In genomic region chr9:136657975-136658848, GRCh38 we compare ENCODE assay signal across 14 cellular contexts. TPM values are rescaled to one million over a fixed set of nuclear protein-coding genes. Genes with fewer than 3 reads are reported as not detected.
DNase-seq lines count a peak whose midpoint lies in the region; ATAC-seq and TF ChIP-seq lines count a peak whose summit lies in the region.
"Had no signal": no experiment of that assay in that cellular context is flagged by ENCODE, and none has a peak within 500 bp of the region (broad histone marks: within the 10 kb centered on the region; RNA-seq: fewer than 3 reads in every experiment).

No MANE protein-coding gene starts in this region.

- no peak for TF ChIP-seq CTCF in GM23338 (conservative IDR thresholded peaks at IDR 0.05; ENCODE audit: low read depth in 2 of 2)
- no peak for TF ChIP-seq CTCF in activated B cell treated with CpG ODN at 0.5 μM for 24 hours (IDR thresholded peaks at IDR 0.05)
- no peak for TF ChIP-seq CTCF in liver (IDR thresholded peaks at IDR 0.05; ENCODE audit: low read depth, low read length, missing input control)
- TF ChIP-seq CTCF in spleen (IDR thresholded peaks at IDR 0.05 in 8 of 11, conservative IDR thresholded peaks at IDR 0.05 in 3 of 11) = no peak
- TF ChIP-seq CTCF in osteoblast (IDR thresholded peaks at IDR 0.05; ENCODE audit: extremely low read depth, low read depth, low read length) = no peak

- CTCF ChIA-PET in activated B cell treated with CpG ODN at 0.5 μM for 24 hours (lab: Charles Lee) = no interaction called here

- H3K9me2 ChIP-seq in GM23338 (ENCODE audit: insufficient read depth) = no peaks in the 10 kb centered on the region

- 35% methylated on average over 31 of the region's 31 CpGs for WGBS in liver
- WGBS in spleen, 5 donors = 16 to 34% (median 20%) methylated on average over 15 to 31 of the region's 31 CpGs

- H3K4me3 Mint-ChIP-seq in GM23338 (no peak overlapping the region; the same call in 2 of the 3 replicates), activated B cell treated with CpG ODN at 0.5 μM for 24 hours (no peak overlapping the region)
- H3K4me3 Mint-ChIP-seq: activated T-cell treated with anti-CD3 and anti-CD28 coated beads, Interleukin-2, amount 50 U/mL, for 4 hours; CD4-positive, alpha-beta T cell had no signal

- H2AFZ ChIP-seq in GM23338 = peak overlapping the region; percentile 38; the same call in 1 of the 2 replicates
- no peak overlapping the region for H2AFZ ChIP-seq in osteoblast (ENCODE audit: low read length)

- no peak for TF ChIP-seq RAD21 in liver (IDR thresholded peaks at IDR 0.05)

- H4K20me1 ChIP-seq in GM23338 (replicated peaks; ENCODE audit: insufficient read depth) (no peaks in the 10 kb centered on the region), osteoblast (ENCODE audit: insufficient read depth, low read length) (no peaks in the 10 kb centered on the region)

- no peaks in the 10 kb centered on the region for H3K79me2 ChIP-seq in GM23338 (replicated peaks; ENCODE audit: insufficient read depth)
- H3K79me2 ChIP-seq in osteoblast (ENCODE audit: insufficient read depth, low read length) = no peaks in the 10 kb centered on the region

- H3K4me3 ChIP-seq in GM23338 = no peak overlapping the region
- peak overlapping the region in 1 of 3 donors; percentile 13 for H3K4me3 ChIP-seq in liver (ENCODE audit: low read depth in 1 of 3, low read length in 3 of 3)
- peak overlapping the region in 7 of 8 donors; percentile 29 to 84 (median 58) for H3K4me3 ChIP-seq in spleen
- no peak overlapping the region for H3K4me3 ChIP-seq in osteoblast (ENCODE audit: insufficient read depth, low read length)

- H3K9ac ChIP-seq in liver (ENCODE audit: low read depth in 1 of 2, low read length in 2 of 2) = no peak overlapping the region

- DNase-seq in GM23338 (ENCODE audit: low spot score) = no peak
- DNase-seq in activated B cell treated with CpG ODN at 0.5 μM for 24 hours = peak; percentile 19
- peak; percentile 74 for DNase-seq in spleen
- no peak for DNase-seq in osteoblast (ENCODE audit: insufficient read length, low spot score, missing footprints)
- DNase-seq in central memory CD4-positive, alpha-beta T cell = no peak
- DNase-seq in effector CD4-positive, alpha-beta T cell = no peak
- DNase-seq: activated CD4-positive, CD25-positive, alpha-beta regulatory T cell treated with anti-CD3 and anti-CD28 coated beads, Interleukin-2, amount 50 U/mL, for 72 hours; activated T-cell treated with anti-CD3 and anti-CD28 coated beads, Interleukin-2, amount 50 U/mL, for 4 hours; amygdala; NCI-H510A treated with DMSO at 0.1 percent for 48 hours had no signal

- ATAC-seq in GM23338 = no peak
- no peak for ATAC-seq in activated B cell treated with CpG ODN at 0.5 μM for 24 hours (ENCODE audit: low read depth)
- no peak for ATAC-seq in HG03354 (IDR thresholded peaks at IDR 0.05; ENCODE audit: poor library complexity, severe bottlenecking, unreplicated experiment)

- H3F3A ChIP-seq in GM23338 (replicated peaks; ENCODE audit: low read depth) = no peaks in the 10 kb centered on the region

- no peaks in the 10 kb centered on the region for H3K4me1 ChIP-seq in GM23338 (ENCODE audit: insufficient read depth)
- H3K4me1 ChIP-seq in liver (ENCODE audit: control insufficient read depth in 4 of 4, insufficient read depth in 4 of 4, low read length in 3 of 4) = peaks cover 0 to 5% (median 0%) of the 10 kb centered on the region in 4 donors
- H3K4me1 ChIP-seq in spleen = peaks cover 18 to 92% (median 55%) of the 10 kb centered on the region in 6 donors
- no peaks in the 10 kb centered on the region for H3K4me1 ChIP-seq in osteoblast (ENCODE audit: insufficient read depth, low read length)

- H3K4me2 ChIP-seq in GM23338 (no peak overlapping the region), osteoblast (ENCODE audit: insufficient read depth, low read length) (no peak overlapping the region)

- H3K27me3 Mint-ChIP-seq in GM23338 (ENCODE audit: insufficient read depth, low read depth, poor library complexity) (no peaks in the 10 kb centered on the region), activated B cell treated with CpG ODN at 0.5 μM for 24 hours (peaks cover 31% of the 10 kb centered on the region)

- H3K36me3 Mint-ChIP-seq in GM23338 (ENCODE audit: low read depth) (no peaks in the 10 kb centered on the region), activated B cell treated with CpG ODN at 0.5 μM for 24 hours (ENCODE audit: low read depth) (no peaks in the 10 kb centered on the region)

- no peaks in the 10 kb centered on the region for H3K9me3 ChIP-seq in liver (ENCODE audit: control insufficient read depth in 4 of 4, low read length in 3 of 4)
- H3K9me3 ChIP-seq in spleen = no peaks in the 10 kb centered on the region
- no peaks in the 10 kb centered on the region for H3K9me3 ChIP-seq in osteoblast (ENCODE audit: low read depth, low read length)

- H3K4me1 Mint-ChIP-seq in GM23338 = peaks cover 3% of the 10 kb centered on the region; the same call in 2 of the 3 replicates
- peaks cover 25% of the 10 kb centered on the region for H3K4me1 Mint-ChIP-seq in activated B cell treated with CpG ODN at 0.5 μM for 24 hours

- POLR2A ChIA-PET in activated B cell treated with CpG ODN at 0.5 μM for 24 hours (lab: Charles Lee) = no interaction called here

- H3K27me3 ChIP-seq in GM23338 (ENCODE audit: insufficient read depth) = no peaks in the 10 kb centered on the region
- H3K27me3 ChIP-seq in liver (ENCODE audit: control insufficient read depth in 4 of 4, insufficient read depth in 4 of 4, low read length in 3 of 4) = no peaks in the 10 kb centered on the region
- H3K27me3 ChIP-seq in spleen (replicated peaks in 1 of 7) = peaks cover 0 to 100% (median 67%) of the 10 kb centered on the region in 7 donors
- peaks cover 4% of the 10 kb centered on the region for H3K27me3 ChIP-seq in osteoblast (ENCODE audit: insufficient read depth, low read length)

- H3K27ac ChIP-seq in GM23338 (ENCODE audit: low read depth) = no peak overlapping the region
- peak overlapping the region; percentile 32 to 66 for H3K27ac ChIP-seq in liver (ENCODE audit: low read depth in 1 of 2, low read length in 2 of 2)
- peak overlapping the region; percentile 42 to 90 (median 84) for H3K27ac ChIP-seq in spleen
- no peak overlapping the region for H3K27ac ChIP-seq in osteoblast (ENCODE audit: low read depth, low read length)

- intact Hi-C loops in activated B cell treated with CpG ODN at 0.5 μM for 24 hours (cut with micrococcal nuclease) = no loop called here
- intact Hi-C loops in spleen (cut with DNase I; ENCODE audit: low total_unique reads) = no loop called here

- TF ChIP-seq POLR2A in spleen (IDR thresholded peaks at IDR 0.05) = no peak

- no peaks in the 10 kb centered on the region for H3K36me3 ChIP-seq in GM23338 (ENCODE audit: insufficient read depth)
- no peaks in the 10 kb centered on the region for H3K36me3 ChIP-seq in liver (ENCODE audit: control insufficient read depth in 4 of 4, insufficient read depth in 3 of 4, low read depth in 1 of 4, low read length in 3 of 4)
- H3K36me3 ChIP-seq in spleen = no peaks in the 10 kb centered on the region
- no peaks in the 10 kb centered on the region for H3K36me3 ChIP-seq in osteoblast (ENCODE audit: insufficient read depth, low read length)

- H3K9me3 Mint-ChIP-seq in GM23338 (no peaks in the 10 kb centered on the region), activated B cell treated with CpG ODN at 0.5 μM for 24 hours (no peaks in the 10 kb centered on the region)
- H3K9me3 Mint-ChIP-seq: activated T-cell treated with anti-CD3 and anti-CD28 coated beads, Interleukin-2, amount 50 U/mL, for 4 hours; CD4-positive, alpha-beta T cell had no signal

- H3K27ac Mint-ChIP-seq in GM23338 (no peak overlapping the region), activated B cell treated with CpG ODN at 0.5 μM for 24 hours (no peak overlapping the region)
- H3K27ac Mint-ChIP-seq: CD4-positive, alpha-beta T cell; progenitor cell of endocrine pancreas had no signal

TF ChIP-seq in GM23338, 12 proteins besides CTCF, POLR2A, EP300 and RAD21 (continues in another document):
- TF ChIP-seq ZNF331 (CRISPR knock-in tag; IDR thresholded peaks at IDR 0.05; ENCODE audit: low read depth) (no peak), EZH2phosphoT487 (IDR thresholded peaks at IDR 0.05; ENCODE audit: unreplicated experiment) (no peak), JUNB (IDR thresholded peaks at IDR 0.05; ENCODE audit: unreplicated experiment) (no peak), POLR2AphosphoS5 (IDR thresholded peaks at IDR 0.05; ENCODE audit: low read depth) (no peak), ZNF114 (CRISPR knock-in tag; IDR thresholded peaks at IDR 0.05) (no peak), NANOG (IDR thresholded peaks at IDR 0.05; ENCODE audit: borderline replicate concordance) (no peak)

TF ChIP-seq in liver, 16 proteins besides CTCF, POLR2A, EP300 and RAD21 (continues in another document):
- TF ChIP-seq GABPA (IDR thresholded peaks at IDR 0.05 in 1 of 2, conservative IDR thresholded peaks at IDR 0.05 in 1 of 2) (no peak), TAF1 (conservative IDR thresholded peaks at IDR 0.05) (no peak), HNF4G (IDR thresholded peaks at IDR 0.05) (no peak), HNF4A (conservative IDR thresholded peaks at IDR 0.05) (peak; percentile 45 to 65), FOXA1 (IDR thresholded peaks at IDR 0.05) (no peak)

RNA-seq across cellular contexts. Expression of gene EGFL7, which starts 4.5 kb away (rescaled TPM):
- total RNA-seq in GM23338 (2014; rRNA removed; shearing (Covaris generic)) = 56.1 and 60.8 TPM in 2 replicates
- 38.2 and 44.4 TPM in 2 replicates for polyA plus RNA-seq in GM23338 (2016; fragmentation: Nextera tagmentation; extraction: Ambion mirVana)
- total RNA-seq in activated B cell treated with CpG ODN at 0.5 μM for 24 hours = not detected in 2 replicates
- 10 to 100 TPM; 34.5 to 38.5 TPM for total RNA-seq in liver
- 10 to 100 TPM; 32.1 to 39.7 TPM for polyA plus RNA-seq in liver
- 100 to 1,000 TPM; 132 to 246 (median 179) TPM for total RNA-seq in spleen
- polyA plus RNA-seq in spleen = 100 to 1,000 TPM; 169 to 522 (median 409) TPM
- 3.3 and 6.2 TPM in 2 replicates for total RNA-seq in osteoblast
- total RNA-seq: CD4-positive, alpha-beta T cell had no signal

RNA-seq across cellular contexts. Expression of gene AGPAT2, which starts 29.0 kb away (rescaled TPM):
- total RNA-seq in GM23338 (2014; rRNA removed; shearing (Covaris generic)) = 33.3 and 44.7 TPM in 2 replicates
- polyA plus RNA-seq in GM23338 (2016; fragmentation: Nextera tagmentation; extraction: Ambion mirVana) (31.8 and 34.4 TPM in 2 replicates), liver (100 to 1,000 TPM; 211 to 222 TPM), spleen (10 to 100 TPM; 31.9 to 43.8 (median 35.1) TPM)
- total RNA-seq in activated B cell treated with CpG ODN at 0.5 μM for 24 hours (16.6 and 17.1 TPM in 2 replicates), liver (100 to 1,000 TPM in 1 of 2 donors, 10 to 100 TPM in 1; 75.1 to 213 TPM), spleen (10 to 100 TPM; 26.9 to 47.7 (median 40.4) TPM), osteoblast (26.5 and 30.0 TPM in 2 replicates)

RNA-seq across cellular contexts. Expression of gene DIPK1B, which starts 54.2 kb away (rescaled TPM):
- 47.2 and 60.0 TPM in 2 replicates for total RNA-seq in GM23338 (2014; rRNA removed; shearing (Covaris generic))
- polyA plus RNA-seq in GM23338 (2016; fragmentation: Nextera tagmentation; extraction: Ambion mirVana) (18.7 and 24.2 TPM in 2 replicates), liver (1 to 10 TPM; 2.3 to 4.1 TPM), spleen (10 to 100 TPM in 2 of 3 donors, 1 to 10 TPM in 1; 8.2 to 16.8 (median 11.3) TPM)
- total RNA-seq in activated B cell treated with CpG ODN at 0.5 μM for 24 hours (1.5 and 2.2 TPM in 2 replicates), liver (10 to 100 TPM in 1 of 2 donors, 1 to 10 TPM in 1; 6.4 to 19.7 TPM), spleen (10 to 100 TPM in 5 of 7 donors, 1 to 10 TPM in 2; 5.2 to 26.5 (median 13.3) TPM), osteoblast (not detected in 2 replicates)

Comparison
In these comparisons a context has a peak if more than half of its experiments do, and no peak if none do; other contexts are left out.
1. DNase-seq: peak in activated B cell treated with CpG ODN at 0.5 μM for 24 hours (single experiment) and spleen (single experiment); none in GM23338 (single experiment), osteoblast (single experiment), central memory CD4-positive, alpha-beta T cell (single experiment) and effector CD4-positive, alpha-beta T cell (single experiment).
2. H3K27ac ChIP-seq: peak in liver (2 of 2) and spleen (8 of 8); none in GM23338 (single experiment) and osteoblast (single experiment).
3. H3K4me3 ChIP-seq: peak in spleen (7 of 8); none in GM23338 (single experiment) and osteoblast (single experiment).